26 cellular contexts compared by ENCODE assay signal in the genomic region with DNA sequence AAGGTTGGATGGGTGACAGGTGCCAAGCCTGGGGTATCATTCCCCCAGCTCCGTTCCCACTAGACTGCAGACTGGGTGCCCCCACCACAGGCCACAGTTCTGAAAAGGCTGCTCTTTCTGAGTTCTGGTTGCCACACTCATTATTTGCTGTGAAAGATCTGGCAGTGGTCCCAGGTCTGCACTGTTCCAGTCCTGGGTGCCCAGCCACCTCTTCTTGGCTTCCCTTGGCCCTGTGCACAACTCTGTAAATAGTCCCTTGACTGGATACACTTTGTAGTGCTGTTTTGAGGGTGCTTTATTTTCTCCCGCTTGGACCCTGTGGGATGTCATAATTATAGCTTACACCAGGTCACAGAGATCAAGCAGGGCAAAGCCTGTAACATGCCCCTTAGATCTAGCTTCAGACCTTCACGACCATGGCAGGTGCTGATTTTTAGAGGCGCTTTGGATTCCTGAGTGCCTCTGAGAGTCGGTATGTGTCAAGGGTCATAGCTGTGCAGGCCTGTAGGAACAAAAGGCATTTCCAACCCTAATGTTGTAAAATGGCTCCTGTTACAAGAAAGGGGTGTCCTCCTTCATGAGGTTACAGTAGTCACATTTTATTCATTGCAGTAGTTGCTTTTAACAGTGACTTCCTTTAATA.
DNase-seq lines count a peak whose midpoint lies in the region; ATAC-seq and TF ChIP-seq lines count a peak whose summit lies in the region.
"Had no signal": no experiment of that assay in that cellular context is flagged by ENCODE, and none has a peak within 500 bp of the region (broad histone marks: within the 10 kb centered on the region; RNA-seq: fewer than 3 reads in every experiment).

No MANE protein-coding gene starts in this region.

- TF ChIP-seq CTCF in VCaP (conservative IDR thresholded peaks at IDR 0.05), result no peak
- no peak for TF ChIP-seq CTCF in testis (IDR thresholded peaks at IDR 0.05)
- no peak for TF ChIP-seq CTCF in WTC11 (IDR thresholded peaks at IDR 0.05)

- H3K4me1 Mint-ChIP-seq in WTC11, result peaks cover 7% of the 10 kb centered on the region
- H3K4me1 Mint-ChIP-seq: endodermal cell had no signal

- H3K27ac Mint-ChIP-seq in WTC11, result no peak overlapping the region
- H3K27ac Mint-ChIP-seq: endodermal cell; IgD-negative memory B cell; mesothelial cell of epicardium; natural killer cell treated with Interleukin-12 subunit alpha and Interleukin-12 subunit beta and Interleukin-15 and Interleukin-18, amount 100 ng/mL, for 72 hours had no signal

- POLR2A ChIA-PET in WTC11 (lab: Charles Lee), result no interaction called here

- 79 to 87% methylated on average over 4 to 5 of the region's 5 CpGs for WGBS in testis, 2 donors

- DNase-seq in NCI-H345 (lab: John Stamatoyannopoulos, UW), result peak; percentile 21
- DNase-seq in NCI-H345 treated with DMSO at 0.1 percent for 48 hours (lab: John Stamatoyannopoulos, UW; ENCODE audit: unreplicated experiment), result no peak
- DNase-seq in left lobe of liver (ENCODE audit: low spot score), result peak; percentile 90
- DNase-seq in testis, result peak; percentile 17
- no peak for DNase-seq in WTC11 (ENCODE audit: low spot score)
- no peak for DNase-seq in DMS53 (lab: John Stamatoyannopoulos, UW)
- DNase-seq: activated CD4-positive, alpha-beta T cell treated with anti-CD3 and anti-CD28 coated beads, Interleukin-2, amount 50 U/mL, for 48 hours; activated CD4-positive, CD25-positive, alpha-beta regulatory T cell; activated effector memory CD4-positive, alpha-beta T cell treated with Interleukin-2 at 50 U/mL for 16 hours; Caco-2; endodermal cell; kidney glomerular epithelial cell; MG63; NCI-H510A; ovary; T-helper 9 cell; uterus had no signal

- no peaks in the 10 kb centered on the region for H3K4me1 ChIP-seq in testis
- H3K4me1 ChIP-seq: Caco-2, uterus had no signal

- no peaks in the 10 kb centered on the region; the same call in 1 of the 2 replicates for H3K27me3 Mint-ChIP-seq in WTC11 (ENCODE audit: low read depth)

- CTCF ChIA-PET in WTC11 (lab: Charles Lee), result no interaction called here

- H3K4me3 Mint-ChIP-seq in WTC11, result no peak overlapping the region
- H3K4me3 Mint-ChIP-seq: brain; endodermal cell; IgD-negative memory B cell; mesothelial cell of epicardium; natural killer cell treated with Interleukin-12 subunit alpha and Interleukin-12 subunit beta and Interleukin-15 and Interleukin-18, amount 100 ng/mL, for 72 hours had no signal

- intact Hi-C loops in testis (cut with DNase I; ENCODE audit: low total_unique reads), result no loop called here

- no peaks in the 10 kb centered on the region for H3K27me3 ChIP-seq in testis
- H3K27me3 ChIP-seq: BLaER1 treated with 17β-estradiol and CSF1 and Interleukin-3, amounts not matched to agents 10 nM and 100 nM; MG63; ovary; uterus had no signal

- H3K27ac ChIP-seq in VCaP (peak overlapping the region; percentile 56), testis (no peak overlapping the region)
- H3K27ac ChIP-seq: BLaER1 treated with 17β-estradiol and CSF1 and Interleukin-3, amounts not matched to agents 10 nM and 100 nM; HL-60; ovary; uterus had no signal

- ATAC-seq in left lobe of liver (peak; percentile 98), WTC11 (no peak), GM21447 (IDR thresholded peaks at IDR 0.05; ENCODE audit: unreplicated experiment) (no peak)
- ATAC-seq: natural killer cell treated with Interleukin-12 subunit alpha and Interleukin-12 subunit beta and Interleukin-15 and Interleukin-18, amount 100 ng/mL, for 72 hours; SK-N-SH treated with all-trans-retinoic acid at 6 μM for 48 hours had no signal

- H3K9me3 Mint-ChIP-seq in WTC11, result peaks cover 7% of the 10 kb centered on the region; the same call in 1 of the 2 replicates
- H3K9me3 Mint-ChIP-seq: endodermal cell, IgD-negative memory B cell, mesothelial cell of epicardium had no signal

- TF ChIP-seq POLR2A in testis (IDR thresholded peaks at IDR 0.05), result no peak

- no peak overlapping the region for H3K4me3 ChIP-seq in testis
- H3K4me3 ChIP-seq: BLaER1 treated with 17β-estradiol and CSF1 and Interleukin-3, amounts not matched to agents 10 nM and 100 nM; MG63; ovary; uterus had no signal

- H3K36me3 Mint-ChIP-seq in WTC11, result no peaks in the 10 kb centered on the region
- H3K36me3 Mint-ChIP-seq: brain; IgD-negative memory B cell; mesothelial cell of epicardium; natural killer cell treated with Interleukin-12 subunit alpha and Interleukin-12 subunit beta and Interleukin-15 and Interleukin-18, amount 100 ng/mL, for 72 hours had no signal

- H3K9me3 ChIP-seq in testis, result no peaks in the 10 kb centered on the region
- H3K9me3 ChIP-seq: BLaER1 treated with 17β-estradiol and CSF1 and Interleukin-3, amounts not matched to agents 10 nM and 100 nM; Caco-2; MG63; ovary; uterus had no signal

- no peaks in the 10 kb centered on the region for H3K36me3 ChIP-seq in testis (ENCODE audit: low read depth, missing control alignments)
- H3K36me3 ChIP-seq: BLaER1 treated with 17β-estradiol and CSF1 and Interleukin-3, amounts not matched to agents 10 nM and 100 nM; MG63; ovary; uterus had no signal

TF ChIP-seq in WTC11, 78 proteins besides CTCF, POLR2A, EP300 and RAD21:
- TF ChIP-seq ZNF219 (CRISPR knock-in tag; IDR thresholded peaks at IDR 0.05; ENCODE audit: borderline replicate concordance) (no peak), NR3C1 (CRISPR knock-in tag; conservative IDR thresholded peaks at IDR 0.05; ENCODE audit: low read depth) (no peak), RELA (CRISPR knock-in tag; IDR thresholded peaks at IDR 0.05; ENCODE audit: borderline replicate concordance) (no peak)
- TF ChIP-seq, protein P1, sequence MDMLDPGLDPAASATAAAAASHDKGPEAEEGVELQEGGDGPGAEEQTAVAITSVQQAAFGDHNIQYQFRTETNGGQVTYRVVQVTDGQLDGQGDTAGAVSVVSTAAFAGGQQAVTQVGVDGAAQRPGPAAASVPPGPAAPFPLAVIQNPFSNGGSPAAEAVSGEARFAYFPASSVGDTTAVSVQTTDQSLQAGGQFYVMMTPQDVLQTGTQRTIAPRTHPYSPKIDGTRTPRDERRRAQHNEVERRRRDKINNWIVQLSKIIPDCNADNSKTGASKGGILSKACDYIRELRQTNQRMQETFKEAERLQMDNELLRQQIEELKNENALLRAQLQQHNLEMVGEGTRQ (CRISPR knock-in tag; IDR thresholded peaks at IDR 0.05), result no peak
- TF ChIP-seq, protein P2, sequence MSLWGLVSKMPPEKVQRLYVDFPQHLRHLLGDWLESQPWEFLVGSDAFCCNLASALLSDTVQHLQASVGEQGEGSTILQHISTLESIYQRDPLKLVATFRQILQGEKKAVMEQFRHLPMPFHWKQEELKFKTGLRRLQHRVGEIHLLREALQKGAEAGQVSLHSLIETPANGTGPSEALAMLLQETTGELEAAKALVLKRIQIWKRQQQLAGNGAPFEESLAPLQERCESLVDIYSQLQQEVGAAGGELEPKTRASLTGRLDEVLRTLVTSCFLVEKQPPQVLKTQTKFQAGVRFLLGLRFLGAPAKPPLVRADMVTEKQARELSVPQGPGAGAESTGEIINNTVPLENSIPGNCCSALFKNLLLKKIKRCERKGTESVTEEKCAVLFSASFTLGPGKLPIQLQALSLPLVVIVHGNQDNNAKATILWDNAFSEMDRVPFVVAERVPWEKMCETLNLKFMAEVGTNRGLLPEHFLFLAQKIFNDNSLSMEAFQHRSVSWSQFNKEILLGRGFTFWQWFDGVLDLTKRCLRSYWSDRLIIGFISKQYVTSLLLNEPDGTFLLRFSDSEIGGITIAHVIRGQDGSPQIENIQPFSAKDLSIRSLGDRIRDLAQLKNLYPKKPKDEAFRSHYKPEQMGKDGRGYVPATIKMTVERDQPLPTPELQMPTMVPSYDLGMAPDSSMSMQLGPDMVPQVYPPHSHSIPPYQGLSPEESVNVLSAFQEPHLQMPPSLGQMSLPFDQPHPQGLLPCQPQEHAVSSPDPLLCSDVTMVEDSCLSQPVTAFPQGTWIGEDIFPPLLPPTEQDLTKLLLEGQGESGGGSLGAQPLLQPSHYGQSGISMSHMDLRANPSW (CRISPR knock-in tag; conservative IDR thresholded peaks at IDR 0.05; ENCODE audit: low read depth), result no peak
- TF ChIP-seq, protein P3, sequence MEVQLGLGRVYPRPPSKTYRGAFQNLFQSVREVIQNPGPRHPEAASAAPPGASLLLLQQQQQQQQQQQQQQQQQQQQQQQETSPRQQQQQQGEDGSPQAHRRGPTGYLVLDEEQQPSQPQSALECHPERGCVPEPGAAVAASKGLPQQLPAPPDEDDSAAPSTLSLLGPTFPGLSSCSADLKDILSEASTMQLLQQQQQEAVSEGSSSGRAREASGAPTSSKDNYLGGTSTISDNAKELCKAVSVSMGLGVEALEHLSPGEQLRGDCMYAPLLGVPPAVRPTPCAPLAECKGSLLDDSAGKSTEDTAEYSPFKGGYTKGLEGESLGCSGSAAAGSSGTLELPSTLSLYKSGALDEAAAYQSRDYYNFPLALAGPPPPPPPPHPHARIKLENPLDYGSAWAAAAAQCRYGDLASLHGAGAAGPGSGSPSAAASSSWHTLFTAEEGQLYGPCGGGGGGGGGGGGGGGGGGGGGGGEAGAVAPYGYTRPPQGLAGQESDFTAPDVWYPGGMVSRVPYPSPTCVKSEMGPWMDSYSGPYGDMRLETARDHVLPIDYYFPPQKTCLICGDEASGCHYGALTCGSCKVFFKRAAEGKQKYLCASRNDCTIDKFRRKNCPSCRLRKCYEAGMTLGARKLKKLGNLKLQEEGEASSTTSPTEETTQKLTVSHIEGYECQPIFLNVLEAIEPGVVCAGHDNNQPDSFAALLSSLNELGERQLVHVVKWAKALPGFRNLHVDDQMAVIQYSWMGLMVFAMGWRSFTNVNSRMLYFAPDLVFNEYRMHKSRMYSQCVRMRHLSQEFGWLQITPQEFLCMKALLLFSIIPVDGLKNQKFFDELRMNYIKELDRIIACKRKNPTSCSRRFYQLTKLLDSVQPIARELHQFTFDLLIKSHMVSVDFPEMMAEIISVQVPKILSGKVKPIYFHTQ (CRISPR knock-in tag; IDR thresholded peaks at IDR 0.05), result no peak
- TF ChIP-seq, protein P4, sequence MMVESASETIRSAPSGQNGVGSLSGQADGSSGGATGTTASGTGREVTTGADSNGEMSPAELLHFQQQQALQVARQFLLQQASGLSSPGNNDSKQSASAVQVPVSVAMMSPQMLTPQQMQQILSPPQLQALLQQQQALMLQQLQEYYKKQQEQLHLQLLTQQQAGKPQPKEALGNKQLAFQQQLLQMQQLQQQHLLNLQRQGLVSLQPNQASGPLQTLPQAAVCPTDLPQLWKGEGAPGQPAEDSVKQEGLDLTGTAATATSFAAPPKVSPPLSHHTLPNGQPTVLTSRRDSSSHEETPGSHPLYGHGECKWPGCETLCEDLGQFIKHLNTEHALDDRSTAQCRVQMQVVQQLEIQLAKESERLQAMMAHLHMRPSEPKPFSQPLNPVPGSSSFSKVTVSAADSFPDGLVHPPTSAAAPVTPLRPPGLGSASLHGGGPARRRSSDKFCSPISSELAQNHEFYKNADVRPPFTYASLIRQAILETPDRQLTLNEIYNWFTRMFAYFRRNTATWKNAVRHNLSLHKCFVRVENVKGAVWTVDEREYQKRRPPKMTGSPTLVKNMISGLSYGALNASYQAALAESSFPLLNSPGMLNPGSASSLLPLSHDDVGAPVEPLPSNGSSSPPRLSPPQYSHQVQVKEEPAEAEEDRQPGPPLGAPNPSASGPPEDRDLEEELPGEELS (CRISPR knock-in tag; IDR thresholded peaks at IDR 0.05), result no peak

Comparison
In these comparisons a context has a peak if more than half of its experiments do, and no peak if none do; other contexts are left out.
1. DNase-seq: peak in NCI-H345 (single experiment), left lobe of liver (single experiment) and testis (single experiment); none in NCI-H345 treated with DMSO at 0.1 percent for 48 hours (single experiment), WTC11 (single experiment) and DMS53 (single experiment).